25 cellular contexts compared by ENCODE assay signal in the genomic region with DNA sequence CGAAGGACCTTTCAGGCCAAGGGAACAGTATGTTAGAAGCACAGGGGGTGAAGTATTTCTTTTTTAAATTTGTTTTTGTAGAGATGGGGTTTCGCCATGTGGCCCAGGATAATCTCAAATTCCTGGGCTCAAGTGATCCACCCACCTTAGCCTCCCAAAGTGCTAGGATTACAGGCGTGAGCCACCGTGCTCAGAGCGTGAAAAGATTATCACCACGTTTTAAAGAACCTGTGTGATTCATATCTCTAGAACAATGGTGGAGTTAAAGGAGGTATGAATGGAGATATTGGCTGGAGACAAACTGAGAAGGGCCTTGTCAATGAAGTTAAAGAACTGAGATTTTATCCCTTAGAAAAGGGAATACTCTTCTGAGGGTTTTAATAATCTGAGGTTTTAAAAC. TPM values are rescaled to one million over a fixed set of nuclear protein-coding genes. Genes with fewer than 3 reads are reported as not detected.
A peak's percentile ranks its signal among the peaks of the same experiment; 100 is the strongest.
DNase-seq lines count a peak whose midpoint lies in the region; ATAC-seq and TF ChIP-seq lines count a peak whose summit lies in the region.
"Had no signal": no experiment of that assay in that cellular context is flagged by ENCODE, and none has a peak within 500 bp of the region (broad histone marks: within the 10 kb centered on the region; RNA-seq: fewer than 3 reads in every experiment).

No MANE protein-coding gene starts in this region.

- H3K27ac Mint-ChIP-seq in stimulated activated naive CD8-positive, alpha-beta T cell treated with anti-CD3 and anti-CD28 coated beads, Interleukin-15, amount 100 ng/mL, for 72 hours = peak overlapping the region; percentile 88 to 90
- peak overlapping the region; percentile 58 for H3K27ac Mint-ChIP-seq in activated T-helper 17 cell treated with anti-CD3 and anti-CD28 coated beads, Interleukin-2, amount 50 U/mL, for 72 hours
- peak overlapping the region; percentile 31 for H3K27ac Mint-ChIP-seq in glutamatergic neuron (ENCODE audit: unreplicated experiment)
- H3K27ac Mint-ChIP-seq in stimulated activated memory B cell treated with anti-CD40 and anti-IgM and Interleukin-4, amounts not matched to agents 10 μg/mL and 1 μg/mL and 100 μg/mL, for 72 hours = peak overlapping the region; percentile 1

- no peak overlapping the region for H3K4me3 Mint-ChIP-seq in stimulated activated naive CD8-positive, alpha-beta T cell treated with anti-CD3 and anti-CD28 coated beads, Interleukin-15, amount 100 ng/mL, for 72 hours
- no peak overlapping the region for H3K4me3 Mint-ChIP-seq in activated T-helper 17 cell treated with anti-CD3 and anti-CD28 coated beads, Interleukin-2, amount 50 U/mL, for 72 hours
- no peak overlapping the region for H3K4me3 Mint-ChIP-seq in glutamatergic neuron (ENCODE audit: unreplicated experiment)
- no peak overlapping the region for H3K4me3 Mint-ChIP-seq in stimulated activated memory B cell treated with anti-CD40 and anti-IgM and Interleukin-4, amounts not matched to agents 10 μg/mL and 1 μg/mL and 100 μg/mL, for 72 hours
- H3K4me3 Mint-ChIP-seq: brain; T-helper 2 cell treated with Interferon-gamma antibody and Interleukin-4, amounts not matched to agents 5 μg/mL and 100 μg/mL, for 36 hours had no signal

- no peaks in the 10 kb centered on the region for H3K27me3 Mint-ChIP-seq in stimulated activated naive CD8-positive, alpha-beta T cell treated with anti-CD3 and anti-CD28 coated beads, Interleukin-15, amount 100 ng/mL, for 72 hours
- no peaks in the 10 kb centered on the region for H3K27me3 Mint-ChIP-seq in activated T-helper 17 cell treated with anti-CD3 and anti-CD28 coated beads, Interleukin-2, amount 50 U/mL, for 72 hours
- H3K27me3 Mint-ChIP-seq in glutamatergic neuron (ENCODE audit: unreplicated experiment) = no peaks in the 10 kb centered on the region
- no peaks in the 10 kb centered on the region for H3K27me3 Mint-ChIP-seq in stimulated activated memory B cell treated with anti-CD40 and anti-IgM and Interleukin-4, amounts not matched to agents 10 μg/mL and 1 μg/mL and 100 μg/mL, for 72 hours
- H3K27me3 Mint-ChIP-seq: brain had no signal

- no peak for TF ChIP-seq CTCF in glutamatergic neuron (IDR thresholded peaks at IDR 0.05; ENCODE audit: partially characterized antibody, unreplicated experiment)

- H3K36me3 Mint-ChIP-seq in activated T-helper 17 cell treated with anti-CD3 and anti-CD28 coated beads, Interleukin-2, amount 50 U/mL, for 72 hours (ENCODE audit: low read depth) = peaks cover 95% of the 10 kb centered on the region
- H3K36me3 Mint-ChIP-seq in glutamatergic neuron (ENCODE audit: unreplicated experiment) = peaks cover 5% of the 10 kb centered on the region
- peaks cover 42% of the 10 kb centered on the region for H3K36me3 Mint-ChIP-seq in stimulated activated memory B cell treated with anti-CD40 and anti-IgM and Interleukin-4, amounts not matched to agents 10 μg/mL and 1 μg/mL and 100 μg/mL, for 72 hours

- no peaks in the 10 kb centered on the region for H3K9me3 Mint-ChIP-seq in stimulated activated naive CD8-positive, alpha-beta T cell treated with anti-CD3 and anti-CD28 coated beads, Interleukin-15, amount 100 ng/mL, for 72 hours
- H3K9me3 Mint-ChIP-seq in activated T-helper 17 cell treated with anti-CD3 and anti-CD28 coated beads, Interleukin-2, amount 50 U/mL, for 72 hours = no peaks in the 10 kb centered on the region
- no peaks in the 10 kb centered on the region for H3K9me3 Mint-ChIP-seq in glutamatergic neuron (ENCODE audit: unreplicated experiment)
- H3K9me3 Mint-ChIP-seq in stimulated activated memory B cell treated with anti-CD40 and anti-IgM and Interleukin-4, amounts not matched to agents 10 μg/mL and 1 μg/mL and 100 μg/mL, for 72 hours = no peaks in the 10 kb centered on the region
- H3K9me3 Mint-ChIP-seq: brain; T-helper 2 cell treated with Interferon-gamma antibody and Interleukin-4, amounts not matched to agents 5 μg/mL and 100 μg/mL, for 36 hours had no signal

- ATAC-seq in stimulated activated naive CD8-positive, alpha-beta T cell treated with anti-CD3 and anti-CD28 coated beads, Interleukin-15, amount 100 ng/mL, for 72 hours = no peak
- no peak for ATAC-seq in stimulated activated naive CD8-positive, alpha-beta T cell treated with anti-CD3 and anti-CD28 coated beads, Interleukin-15, Interleukin-2, amounts not matched to agents 100 U/mL and 50 U/mL, for 24 hours
- ATAC-seq in activated T-helper 17 cell treated with anti-CD3 and anti-CD28 coated beads, Interleukin-2, amount 50 U/mL, for 72 hours (replicated peaks) = no peak
- no peak for ATAC-seq in stimulated activated memory B cell treated with anti-CD40 and anti-IgM and Interleukin-4, amounts not matched to agents 10 μg/mL and 1 μg/mL and 100 μg/mL, for 72 hours
- no peak for ATAC-seq in HG03159 (IDR thresholded peaks at IDR 0.05; ENCODE audit: unreplicated experiment)
- ATAC-seq: esophagus mucosa, foreskin keratinocyte, heart right ventricle had no signal

- no peak for DNase-seq in stimulated activated naive CD8-positive, alpha-beta T cell treated with anti-CD3 and anti-CD28 coated beads, Interleukin-15, amount 100 ng/mL, for 72 hours
- DNase-seq in stimulated activated naive CD8-positive, alpha-beta T cell treated with anti-CD3 and anti-CD28 coated beads, Interleukin-15, Interleukin-2, amounts not matched to agents 100 U/mL and 50 U/mL, for 24 hours = no peak
- no peak for DNase-seq in glutamatergic neuron
- DNase-seq in GF-D8 (lab: John Stamatoyannopoulos, UW) = no peak
- no peak for DNase-seq in OCI-M2 (lab: John Stamatoyannopoulos, UW; ENCODE audit: unreplicated experiment)
- DNase-seq: activated CD4-positive, alpha-beta T cell treated with anti-CD3 and anti-CD28 coated beads for 48 hours; adrenal gland; C1 segment of cervical spinal cord; foreskin keratinocyte; heart right ventricle; Kasumi-1; mammary epithelial cell; NCI-H1694; NCI-H2171; NCI-H510A; NK-92 treated with Interleukin-12 subunit alpha and Interleukin-12 subunit beta, amount 100 ng/mL, for 24 hours; nucleus accumbens; Right ventricle myocardium superior; tibial artery had no signal

- peaks cover 84% of the 10 kb centered on the region for H3K4me1 Mint-ChIP-seq in stimulated activated naive CD8-positive, alpha-beta T cell treated with anti-CD3 and anti-CD28 coated beads, Interleukin-15, amount 100 ng/mL, for 72 hours
- peaks cover 45% of the 10 kb centered on the region for H3K4me1 Mint-ChIP-seq in activated T-helper 17 cell treated with anti-CD3 and anti-CD28 coated beads, Interleukin-2, amount 50 U/mL, for 72 hours
- H3K4me1 Mint-ChIP-seq in glutamatergic neuron (ENCODE audit: low read depth, unreplicated experiment) = peaks cover 39% of the 10 kb centered on the region
- peaks cover 28% of the 10 kb centered on the region for H3K4me1 Mint-ChIP-seq in stimulated activated memory B cell treated with anti-CD40 and anti-IgM and Interleukin-4, amounts not matched to agents 10 μg/mL and 1 μg/mL and 100 μg/mL, for 72 hours

RNA-seq across cellular contexts. Expression of gene ASF1A, which starts 9.7 kb away (rescaled TPM):
- total RNA-seq in activated T-helper 17 cell treated with anti-CD3 and anti-CD28 coated beads, Interleukin-2, amount 50 U/mL, for 72 hours = 10 to 100 TPM; 11.3 to 27.3 TPM
- total RNA-seq in glutamatergic neuron (ENCODE audit: unreplicated experiment) = 56.1 TPM

RNA-seq across cellular contexts. Expression of gene MCM9, which starts 31.3 kb away (rescaled TPM):
- total RNA-seq in activated T-helper 17 cell treated with anti-CD3 and anti-CD28 coated beads, Interleukin-2, amount 50 U/mL, for 72 hours = 10 to 100 TPM; 12.8 to 21.7 TPM
- 18.0 TPM for total RNA-seq in glutamatergic neuron (ENCODE audit: unreplicated experiment)

Comparison
In these comparisons a context has a peak if more than half of its experiments do, and no peak if none do; other contexts are left out.
1. H3K27ac Mint-ChIP-seq: peak in every context shown above with its lines; median percentile 89 in stimulated activated naive CD8-positive, alpha-beta T cell treated with anti-CD3 and anti-CD28 coated beads, Interleukin-15, amount 100 ng/mL, for 72 hours; 58 in activated T-helper 17 cell treated with anti-CD3 and anti-CD28 coated beads, Interleukin-2, amount 50 U/mL, for 72 hours; 31 in glutamatergic neuron; 1 in stimulated activated memory B cell treated with anti-CD40 and anti-IgM and Interleukin-4, amounts not matched to agents 10 μg/mL and 1 μg/mL and 100 μg/mL, for 72 hours.